In genomic region chr22:17191163-17191562, GRCh38 we compare ENCODE assay signal across 17 cellular contexts. TPM values are rescaled to one million over a fixed set of nuclear protein-coding genes. Genes with fewer than 3 reads are reported as not detected.
DNase-seq lines count a peak whose midpoint lies in the region; ATAC-seq, FAIRE-seq and TF ChIP-seq lines count a peak whose summit lies in the region.
"Had no signal": no experiment of that assay in that cellular context is flagged by ENCODE, and none has a peak within 500 bp of the region (broad histone marks: within the 10 kb centered on the region; RNA-seq: fewer than 3 reads in every experiment).

No MANE protein-coding gene starts in this region.

- DNase-seq in activated T-cell treated with anti-CD3 and anti-CD28 coated beads, Interleukin-2, amount 50 U/mL, for 24 hours, result no peak
- no peak for DNase-seq in activated T-cell treated with anti-CD3 and anti-CD28 coated beads, Interleukin-2, amount 50 U/mL, for 72 hours
- DNase-seq in RWPE2 (ENCODE audit: low spot score), result no peak
- peak; percentile 53 to 69 for DNase-seq in fibroblast of lung (ENCODE audit: low read depth in 2 of 2)
- DNase-seq in urothelium cell line (ENCODE audit: low spot score), result peak; percentile 16
- no peak for DNase-seq in RPMI8226
- no peak for DNase-seq in T-helper 2 cell
- DNase-seq in DMS114 treated with DMSO at 0.1 percent for 48 hours (lab: John Stamatoyannopoulos, UW; ENCODE audit: unreplicated experiment), result no peak
- DNase-seq: activated CD4-positive, alpha-beta T cell treated with anti-CD3 and anti-CD28 coated beads, Interleukin-2, amount 50 U/mL, for 1 hour; activated T-cell treated with anti-CD3 and anti-CD28 coated beads, Interleukin-2, amount 50 U/mL, for 4 hours; dorsolateral prefrontal cortex; foreskin keratinocyte; NCI-H1930; NCI-H526 treated with DMSO at 0.1 percent for 48 hours had no signal

- H3K9me3 ChIP-seq in RWPE2 (ENCODE audit: severe bottlenecking) (no peaks in the 10 kb centered on the region), fibroblast of lung (ENCODE audit: control insufficient read depth, insufficient read depth, low read depth, low read length) (no peaks in the 10 kb centered on the region)
- H3K9me3 ChIP-seq: A549 had no signal

- H3K79me2 ChIP-seq in fibroblast of lung (ENCODE audit: control insufficient read depth, insufficient read depth, low read length), result no peaks in the 10 kb centered on the region

- FAIRE-seq in urothelium cell line (lab: Jason Lieb, UNC), result no peak
- FAIRE-seq: A549 had no signal

- H3K27ac Mint-ChIP-seq in activated T-cell treated with anti-CD3 and anti-CD28 coated beads, Interleukin-2, amount 50 U/mL, for 24 hours, result peak overlapping the region; percentile 52
- no peak overlapping the region for H3K27ac Mint-ChIP-seq in activated T-cell treated with anti-CD3 and anti-CD28 coated beads, Interleukin-2, amount 50 U/mL, for 72 hours
- H3K27ac Mint-ChIP-seq: stimulated activated naive CD8-positive, alpha-beta T cell treated with anti-CD3 and anti-CD28 coated beads, Interleukin-15, Interleukin-2, amounts not matched to agents 100 ng/mL and 50 ng/mL, for 24 hours had no signal

- no peaks in the 10 kb centered on the region for H3K9me3 Mint-ChIP-seq in activated T-cell treated with anti-CD3 and anti-CD28 coated beads, Interleukin-2, amount 50 U/mL, for 24 hours
- H3K9me3 Mint-ChIP-seq in activated T-cell treated with anti-CD3 and anti-CD28 coated beads, Interleukin-2, amount 50 U/mL, for 72 hours, result no peaks in the 10 kb centered on the region
- H3K9me3 Mint-ChIP-seq: activated T-cell treated with anti-CD3 and anti-CD28 coated beads, Interleukin-2, amount 50 U/mL, for 4 hours; stimulated activated naive CD8-positive, alpha-beta T cell treated with anti-CD3 and anti-CD28 coated beads, Interleukin-15, Interleukin-2, amounts not matched to agents 100 ng/mL and 50 ng/mL, for 24 hours had no signal

- H3K27ac ChIP-seq in RWPE2 (ENCODE audit: poor library complexity, severe bottlenecking) (no peak overlapping the region), fibroblast of lung (ENCODE audit: insufficient read depth, low read length) (no peak overlapping the region)
- H3K27ac ChIP-seq: A549, dorsolateral prefrontal cortex, foreskin keratinocyte, RWPE1 had no signal

- H3K4me2 ChIP-seq in fibroblast of lung (ENCODE audit: extremely low read depth, insufficient read depth, low read length), result peak overlapping the region; percentile 71
- H3K4me2 ChIP-seq: A549 had no signal

- no peak overlapping the region for H3K9ac ChIP-seq in fibroblast of lung (ENCODE audit: insufficient read depth, low read length)

- H3K4me1 ChIP-seq in RWPE2 (ENCODE audit: insufficient read depth, poor library complexity, severe bottlenecking) (no peaks in the 10 kb centered on the region), fibroblast of lung (ENCODE audit: control insufficient read depth, extremely low read depth, insufficient read depth, low read length) (peaks cover 7% of the 10 kb centered on the region)
- H3K4me1 ChIP-seq: foreskin keratinocyte had no signal

- H3K36me3 Mint-ChIP-seq in activated T-cell treated with anti-CD3 and anti-CD28 coated beads, Interleukin-2, amount 50 U/mL, for 24 hours (ENCODE audit: low read depth), result peaks cover 25% of the 10 kb centered on the region
- H3K36me3 Mint-ChIP-seq in activated T-cell treated with anti-CD3 and anti-CD28 coated beads, Interleukin-2, amount 50 U/mL, for 72 hours (ENCODE audit: insufficient read depth in 2 of 2), result no peaks in the 10 kb centered on the region

- H3K4me1 Mint-ChIP-seq in activated T-cell treated with anti-CD3 and anti-CD28 coated beads, Interleukin-2, amount 50 U/mL, for 24 hours (ENCODE audit: low read depth), result no peaks in the 10 kb centered on the region
- peaks cover 3% of the 10 kb centered on the region for H3K4me1 Mint-ChIP-seq in activated T-cell treated with anti-CD3 and anti-CD28 coated beads, Interleukin-2, amount 50 U/mL, for 72 hours (ENCODE audit: low read depth)

- H3K36me3 ChIP-seq in RWPE2 (ENCODE audit: low read depth), result no peaks in the 10 kb centered on the region
- no peaks in the 10 kb centered on the region for H3K36me3 ChIP-seq in fibroblast of lung (ENCODE audit: control insufficient read depth, insufficient read depth, low read length)

- no peaks in the 10 kb centered on the region for H4K20me1 ChIP-seq in fibroblast of lung (ENCODE audit: control insufficient read depth, extremely low read depth, insufficient read depth, low read length)

- TF ChIP-seq CTCF in RWPE2 (IDR thresholded peaks at IDR 0.05; ENCODE audit: poor library complexity, severe bottlenecking), result no peak
- TF ChIP-seq CTCF in fibroblast of lung (conservative IDR thresholded peaks at IDR 0.05 in 1 of 2, IDR thresholded peaks at IDR 0.05 in 1 of 2; ENCODE audit: low read depth in 1 of 2, low read length in 2 of 2), result no peak

- H3K4me3 Mint-ChIP-seq in activated T-cell treated with anti-CD3 and anti-CD28 coated beads, Interleukin-2, amount 50 U/mL, for 24 hours, result no peak overlapping the region
- H3K4me3 Mint-ChIP-seq in activated T-cell treated with anti-CD3 and anti-CD28 coated beads, Interleukin-2, amount 50 U/mL, for 72 hours, result no peak overlapping the region
- H3K4me3 Mint-ChIP-seq: activated T-cell treated with anti-CD3 and anti-CD28 coated beads, Interleukin-2, amount 50 U/mL, for 4 hours; stimulated activated naive CD8-positive, alpha-beta T cell treated with anti-CD3 and anti-CD28 coated beads, Interleukin-15, Interleukin-2, amounts not matched to agents 100 ng/mL and 50 ng/mL, for 24 hours had no signal

- H3K4me3 ChIP-seq in RWPE2 (ENCODE audit: severe bottlenecking) (no peak overlapping the region), fibroblast of lung (replicated peaks in 1 of 4; ENCODE audit: control extremely low read depth in 1 of 4, insufficient read depth in 1 of 4, low read depth in 3 of 4, low read length in 4 of 4) (no peak overlapping the region)
- H3K4me3 ChIP-seq: A549, dorsolateral prefrontal cortex had no signal

- H3K27me3 Mint-ChIP-seq in activated T-cell treated with anti-CD3 and anti-CD28 coated beads, Interleukin-2, amount 50 U/mL, for 24 hours, result no peaks in the 10 kb centered on the region
- no peaks in the 10 kb centered on the region for H3K27me3 Mint-ChIP-seq in activated T-cell treated with anti-CD3 and anti-CD28 coated beads, Interleukin-2, amount 50 U/mL, for 72 hours (ENCODE audit: low read depth)
- H3K27me3 Mint-ChIP-seq: stimulated activated naive CD8-positive, alpha-beta T cell treated with anti-CD3 and anti-CD28 coated beads, Interleukin-15, Interleukin-2, amounts not matched to agents 100 ng/mL and 50 ng/mL, for 24 hours had no signal

- no peaks in the 10 kb centered on the region for H3K27me3 ChIP-seq in RWPE2 (ENCODE audit: insufficient read depth, poor library complexity, severe bottlenecking)
- no peaks in the 10 kb centered on the region for H3K27me3 ChIP-seq in fibroblast of lung (ENCODE audit: control insufficient read depth, insufficient read depth, low read length)
- H3K27me3 ChIP-seq: dorsolateral prefrontal cortex, foreskin keratinocyte had no signal

- H2AFZ ChIP-seq in fibroblast of lung (ENCODE audit: low read length), result peak overlapping the region; percentile 33

- ATAC-seq in activated T-cell treated with anti-CD3 and anti-CD28 coated beads, Interleukin-2, amount 50 U/mL, for 72 hours (replicated peaks in 1 of 2), result no peak
- peak; percentile 40; the same call in 2 of the 3 replicates for ATAC-seq in RWPE2 (ENCODE audit: low read depth)
- ATAC-seq: A549; activated T-cell treated with anti-CD3 and anti-CD28 coated beads, Interleukin-2, amount 50 U/mL, for 4 hours; foreskin keratinocyte had no signal

RNA-seq across cellular contexts. Expression of gene ADA2, which starts 28.1 kb away (rescaled TPM):
- 10 to 100 TPM; 13.0 to 16.1 TPM for total RNA-seq in activated T-cell treated with anti-CD3 and anti-CD28 coated beads, Interleukin-2, amount 50 U/mL, for 72 hours
- 21.8 and 32.0 TPM in 2 replicates for total RNA-seq in fibroblast of lung
- 8.6 and 16.3 TPM in 2 replicates for polyA plus RNA-seq in fibroblast of lung
- polyA plus RNA-seq in fibroblast of lung (2012), result 8.3 and 13.3 TPM in 2 replicates
- 11.9 and 12.1 TPM in 2 replicates for polyA minus RNA-seq in fibroblast of lung (ENCODE audit: low replicate concordance)

RNA-seq across cellular contexts. Expression of gene HDHD5, which starts 32.1 kb away (rescaled TPM):
- total RNA-seq in activated T-cell treated with anti-CD3 and anti-CD28 coated beads, Interleukin-2, amount 50 U/mL, for 72 hours, result 10 to 100 TPM; 23.5 to 26.1 TPM
- total RNA-seq in fibroblast of lung, result 16.2 and 17.7 TPM in 2 replicates
- 19.7 and 20.9 TPM in 2 replicates for polyA plus RNA-seq in fibroblast of lung
- 19.2 and 20.5 TPM in 2 replicates for polyA plus RNA-seq in fibroblast of lung (2012)
- 16.9 and 19.3 TPM in 2 replicates for polyA minus RNA-seq in fibroblast of lung (ENCODE audit: low replicate concordance)

Comparison
In these comparisons a context has a peak if more than half of its experiments do, and no peak if none do; other contexts are left out.
1. DNase-seq: peak in fibroblast of lung (2 of 2) and urothelium cell line (single experiment); none in activated T-cell treated with anti-CD3 and anti-CD28 coated beads, Interleukin-2, amount 50 U/mL, for 24 hours (single experiment), activated T-cell treated with anti-CD3 and anti-CD28 coated beads, Interleukin-2, amount 50 U/mL, for 72 hours (0 of 2), RWPE2 (single experiment), RPMI8226 (single experiment), T-helper 2 cell (0 of 5) and DMS114 treated with DMSO at 0.1 percent for 48 hours (single experiment).